Comparison of ENCODE assay signal across 27 cellular contexts in genomic region chr22:17823226-17823625, GRCh38.
"Had no signal": no experiment of that assay in that cellular context is flagged by ENCODE, and none has a peak within 500 bp of the region (broad histone marks: within the 10 kb centered on the region; RNA-seq: fewer than 3 reads in every experiment).

No MANE protein-coding gene starts in this region.

- H3K9me3 ChIP-seq: left lung, lower lobe of right lung, mucosa of descending colon, ovary, right atrium auricular region, right lobe of liver, testis, thyroid gland, transverse colon, upper lobe of left lung, vagina had no signal

- H3K4me1 Mint-ChIP-seq: immature natural killer cell; mesothelial cell of epicardium; naive thymus-derived CD4-positive, alpha-beta T cell had no signal

- H3K4me2 ChIP-seq: smooth muscle cell had no signal

- H3K27me3 ChIP-seq: left lung, ovary, right atrium auricular region, right lobe of liver, testis, thyroid gland, transverse colon, upper lobe of left lung, vagina had no signal

- H3K27ac ChIP-seq: left lung, lower lobe of right lung, ovary, right lobe of liver, testis, thyroid gland, transverse colon, upper lobe of left lung, vagina had no signal

- H3K9me3 Mint-ChIP-seq: immature natural killer cell; mesothelial cell of epicardium; naive thymus-derived CD4-positive, alpha-beta T cell; natural killer cell treated with Interleukin-12 subunit alpha and Interleukin-12 subunit beta and Interleukin-15 and Interleukin-18, amount 100 ng/mL, for 72 hours; stimulated activated naive CD8-positive, alpha-beta T cell treated with anti-CD3 and anti-CD28 coated beads, Interleukin-15, Interleukin-2, amounts not matched to agents 100 ng/mL and 50 ng/mL, for 24 hours had no signal

- H3K4me3 Mint-ChIP-seq: immature natural killer cell; mesothelial cell of epicardium; naive thymus-derived CD4-positive, alpha-beta T cell; natural killer cell treated with Interleukin-12 subunit alpha and Interleukin-12 subunit beta and Interleukin-15 and Interleukin-18, amount 100 ng/mL, for 72 hours; stimulated activated naive CD8-positive, alpha-beta T cell treated with anti-CD3 and anti-CD28 coated beads, Interleukin-15, Interleukin-2, amounts not matched to agents 100 ng/mL and 50 ng/mL, for 24 hours had no signal

- DNase-seq: immature natural killer cell; kidney; left colon; lower lobe of right lung; mammary epithelial cell; mesendoderm; mucosa of descending colon; naive thymus-derived CD4-positive, alpha-beta T cell; ovary; right lobe of liver; stimulated activated CD4-positive, alpha-beta T cell treated with anti-CD3 and anti-CD28 coated beads, Interleukin-1b, Interleukin-23, amount 100 ng/mL, for 48 hours; stimulated activated CD4-positive, alpha-beta T cell treated with anti-CD3 and anti-CD28 coated beads, Interleukin-2, amount 100 ng/mL, for 48 hours; stimulated activated CD4-positive, alpha-beta T cell treated with anti-CD3 and anti-CD28 coated beads, Interleukin-4, amount 100 ng/mL, for 4 hours; stimulated activated CD8-positive, alpha-beta memory T cell treated with anti-CD3 and anti-CD28 coated beads, Interleukin-4, amount 100 ng/mL, for 48 hours; stimulated activated naive CD4-positive, alpha-beta T cell; testis; thyroid gland; transverse colon; upper lobe of left lung had no signal

- H3K27ac Mint-ChIP-seq: immature natural killer cell; mesothelial cell of epicardium; naive thymus-derived CD4-positive, alpha-beta T cell; natural killer cell treated with Interleukin-12 subunit alpha and Interleukin-12 subunit beta and Interleukin-15 and Interleukin-18, amount 100 ng/mL, for 72 hours; progenitor cell of endocrine pancreas had no signal

- ATAC-seq: left colon; left lung; lower lobe of right lung; mucosa of descending colon; naive thymus-derived CD4-positive, alpha-beta T cell; natural killer cell treated with Interleukin-12 subunit alpha and Interleukin-12 subunit beta and Interleukin-15 and Interleukin-18, amount 100 ng/mL, for 72 hours; right lobe of liver had no signal

- H3K4me1 ChIP-seq: left lung, lower lobe of right lung, right atrium auricular region, right lobe of liver, testis, thyroid gland, transverse colon, upper lobe of left lung, vagina had no signal

- H3K27me3 Mint-ChIP-seq: naive thymus-derived CD4-positive, alpha-beta T cell; natural killer cell treated with Interleukin-12 subunit alpha and Interleukin-12 subunit beta and Interleukin-15 and Interleukin-18, amount 100 ng/mL, for 72 hours; progenitor cell of endocrine pancreas; stimulated activated naive CD8-positive, alpha-beta T cell treated with anti-CD3 and anti-CD28 coated beads, Interleukin-15, Interleukin-2, amounts not matched to agents 100 ng/mL and 50 ng/mL, for 24 hours had no signal
